29 cellular contexts compared by ENCODE assay signal in the genomic region with DNA sequence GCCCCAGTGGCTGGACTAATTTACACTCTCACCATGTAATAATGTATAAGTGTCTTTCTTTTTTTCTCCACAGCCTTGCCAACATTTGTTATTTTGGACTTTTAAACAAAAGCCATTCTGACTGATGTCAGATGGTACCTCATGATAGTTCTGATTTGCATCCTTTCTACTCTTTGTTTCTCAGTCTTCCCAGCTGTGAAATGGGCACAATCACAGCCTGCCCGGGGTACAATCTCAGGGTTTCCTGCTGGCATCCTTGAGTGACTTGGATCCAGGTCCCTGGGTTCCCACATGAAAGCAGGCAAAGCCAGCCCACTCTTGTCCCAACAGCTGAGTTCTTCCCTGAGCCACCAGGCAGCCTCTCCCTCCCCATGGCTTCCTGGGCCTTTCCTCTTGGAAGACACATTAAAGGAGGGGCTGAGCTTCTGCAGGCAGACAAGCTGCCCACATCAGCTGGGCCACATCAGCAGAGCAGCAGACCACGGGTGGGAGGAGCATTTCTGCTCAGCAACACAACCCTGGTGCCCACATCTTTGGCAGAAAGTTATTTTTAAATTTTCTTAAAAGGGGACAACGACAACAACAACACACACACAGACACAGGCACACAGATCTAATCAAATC.
"Had no signal": no experiment of that assay in that cellular context is flagged by ENCODE, and none has a peak within 500 bp of the region (broad histone marks: within the 10 kb centered on the region; RNA-seq: fewer than 3 reads in every experiment).

No MANE protein-coding gene starts in this region.

- H3K36me3 Mint-ChIP-seq: activated naive CD4-positive, alpha-beta T cell treated with anti-CD3 and anti-CD28 coated beads, Interleukin-2, amount 50 U/mL, for 24 hours; WTC11 had no signal

- H3K27me3 ChIP-seq: body of pancreas, MG63 had no signal

- H3K27me3 Mint-ChIP-seq: activated naive CD4-positive, alpha-beta T cell treated with anti-CD3 and anti-CD28 coated beads, Interleukin-2, amount 50 U/mL, for 24 hours had no signal

- H3K27ac ChIP-seq: body of pancreas, RWPE1, SJCRH30 had no signal

- H3K4me3 Mint-ChIP-seq: activated CD8-positive, alpha-beta T cell treated with anti-CD3 and anti-CD28 coated beads, Interleukin-2, amount 10 ng/mL, durations not matched to agents 7 days and 5 days; activated naive CD4-positive, alpha-beta T cell treated with anti-CD3 and anti-CD28 coated beads, Interleukin-2, amount 50 U/mL, for 24 hours; activated T-cell treated with anti-CD3 and anti-CD28 coated beads, Interleukin-2, amount 50 U/mL, for 24 hours; activated T-helper 1 cell treated with anti-CD3 and anti-CD28 coated beads, Interleukin-12 subunit alpha, Interleukin-12 subunit beta, Interleukin-2, Interleukin-4 antibody, amounts not matched to agents 30 ng/mL and 10 ng/mL and 1 ng/mL, durations not matched to agents 14 hours and 24 hours and 36 hours; T-helper 1 cell treated with Interleukin-12 subunit alpha and Interleukin-12 subunit beta and Interleukin-4 antibody, amounts not matched to agents 30 μg/mL and 1 μg/mL, for 36 hours; WTC11 had no signal

- H3K4me1 Mint-ChIP-seq: activated naive CD4-positive, alpha-beta T cell treated with anti-CD3 and anti-CD28 coated beads, Interleukin-2, amount 50 U/mL, for 24 hours had no signal

- H3K4me3 ChIP-seq: body of pancreas, MG63, SJCRH30 had no signal

- H3K4me1 ChIP-seq: body of pancreas, SJCRH30 had no signal

- H3K27ac Mint-ChIP-seq: activated CD8-positive, alpha-beta T cell treated with anti-CD3 and anti-CD28 coated beads, Interleukin-2, amount 10 ng/mL, durations not matched to agents 7 days and 5 days; activated naive CD4-positive, alpha-beta T cell treated with anti-CD3 and anti-CD28 coated beads, Interleukin-2, amount 50 U/mL, for 24 hours; activated T-cell treated with anti-CD3 and anti-CD28 coated beads, Interleukin-2, amount 50 U/mL, for 24 hours; activated T-helper 1 cell treated with anti-CD3 and anti-CD28 coated beads, Interleukin-12 subunit alpha, Interleukin-12 subunit beta, Interleukin-2, Interleukin-4 antibody, amounts not matched to agents 30 ng/mL and 10 ng/mL and 1 ng/mL, durations not matched to agents 14 hours and 24 hours and 36 hours; T-helper 1 cell treated with Interleukin-12 subunit alpha and Interleukin-12 subunit beta and Interleukin-4 antibody, amounts not matched to agents 30 μg/mL and 1 μg/mL, for 36 hours had no signal

- DNase-seq: activated CD4-positive, alpha-beta T cell treated with anti-CD3 and anti-CD28 coated beads for 48 hours; activated CD4-positive, alpha-beta T cell treated with anti-CD3 and anti-CD28 coated beads, Interleukin-2, amount 50 U/mL, for 4 hours; activated CD4-positive, CD25-positive, alpha-beta regulatory T cell treated with anti-CD3 and anti-CD28 coated beads, Interleukin-2, amount 50 U/mL, for 72 hours; activated CD8-positive, alpha-beta T cell treated with anti-CD3 and anti-CD28 coated beads, Interleukin-2, amount 10 ng/mL, durations not matched to agents 7 days and 5 days; activated effector memory CD4-positive, alpha-beta T cell treated with Interleukin-2 at 50 U/mL for 16 hours; activated naive CD4-positive, alpha-beta T cell; activated T-cell treated with anti-CD3 and anti-CD28 coated beads, Interleukin-2, amount 50 U/mL, for 24 hours; aorta; body of pancreas; MG63; MV-4-11; NCI-H1092 treated with DMSO at 0.1 percent for 48 hours; NCI-H1417 treated with DMSO at 0.1 percent for 48 hours; NCI-H1694; NCI-H2029; NCI-H2107; NCI-H2171 treated with DMSO at 0.1 percent for 48 hours; NCI-H345; NCI-H510A; NCI-H526 treated with DMSO at 0.1 percent for 48 hours; NCI-H82; OCI-M1; Right ventricle myocardium superior; SJCRH30 had no signal

- H3K36me3 ChIP-seq: MG63, SJCRH30 had no signal

- H3K9me3 ChIP-seq: body of pancreas, MG63, SJCRH30 had no signal

- H3K9me3 Mint-ChIP-seq: activated naive CD4-positive, alpha-beta T cell treated with anti-CD3 and anti-CD28 coated beads, Interleukin-2, amount 50 U/mL, for 24 hours; activated T-cell treated with anti-CD3 and anti-CD28 coated beads, Interleukin-2, amount 50 U/mL, for 24 hours; activated T-helper 1 cell treated with anti-CD3 and anti-CD28 coated beads, Interleukin-12 subunit alpha, Interleukin-12 subunit beta, Interleukin-2, Interleukin-4 antibody, amounts not matched to agents 30 ng/mL and 10 ng/mL and 1 ng/mL, durations not matched to agents 14 hours and 24 hours and 36 hours; T-helper 1 cell treated with Interleukin-12 subunit alpha and Interleukin-12 subunit beta and Interleukin-4 antibody, amounts not matched to agents 30 μg/mL and 1 μg/mL, for 36 hours; WTC11 had no signal
